ENCODE assay signal across 23 cellular contexts in the genomic region with DNA sequence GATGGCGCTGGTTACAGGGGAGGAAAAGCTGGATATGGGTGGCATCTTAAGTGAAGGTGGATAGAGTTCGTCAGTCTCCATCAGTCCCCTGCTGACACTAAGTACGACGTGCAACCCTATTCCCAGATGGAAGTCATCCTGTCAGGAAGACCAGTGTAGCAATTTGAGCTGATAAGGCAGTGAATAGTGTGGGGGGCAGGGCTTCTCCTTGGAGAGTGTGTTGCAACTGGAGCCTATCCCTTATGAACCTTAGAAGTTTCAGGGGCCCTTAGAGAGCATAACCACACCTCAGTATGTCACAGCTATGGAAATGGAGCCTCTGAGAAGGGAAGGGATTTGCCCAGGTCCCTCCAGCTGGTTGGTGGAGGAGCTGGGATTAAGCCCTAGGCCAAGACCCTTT. TPM values are rescaled to one million over a fixed set of nuclear protein-coding genes. Genes with fewer than 3 reads are reported as not detected.
DNase-seq lines count a peak whose midpoint lies in the region; TF ChIP-seq lines count a peak whose summit lies in the region.
"Had no signal": no experiment of that assay in that cellular context is flagged by ENCODE, and none has a peak within 500 bp of the region (broad histone marks: within the 10 kb centered on the region; RNA-seq: fewer than 3 reads in every experiment).

No MANE protein-coding gene starts in this region.

- H4K91ac ChIP-seq in neuronal stem cell (ENCODE audit: low read depth, low read length, poor library complexity), result no peak overlapping the region

- H3K27me3 ChIP-seq in neuronal stem cell (ENCODE audit: control insufficient read depth in 3 of 3, insufficient read depth in 3 of 3, low read depth in 1 of 3, low read length in 3 of 3) (no peaks in the 10 kb centered on the region), ascending aorta (no peaks in the 10 kb centered on the region)
- H3K27me3 ChIP-seq: BLaER1 had no signal

- no peak overlapping the region for H3K4me3 ChIP-seq in fibroblast of pulmonary artery (replicated peaks; ENCODE audit: low read depth, low read length)
- no peak overlapping the region for H3K4me3 ChIP-seq in neuronal stem cell (ENCODE audit: low read length in 2 of 2)
- H3K4me3 ChIP-seq in ascending aorta, result no peak overlapping the region
- H3K4me3 ChIP-seq: BLaER1, HAP-1, K562, SK-N-MC had no signal

- DNase-seq in NCI-H2107 treated with DMSO at 0.1 percent for 48 hours (lab: John Stamatoyannopoulos, UW; ENCODE audit: unreplicated experiment) (peak; percentile 38), NCI-H2107 (lab: John Stamatoyannopoulos, UW) (no peak), NCI-H524 treated with DMSO at 0.1 percent for 48 hours (lab: John Stamatoyannopoulos, UW) (peak; percentile 55), fibroblast of pulmonary artery (ENCODE audit: low read depth) (peak; percentile 62), neuronal stem cell (ENCODE audit: low spot score) (no peak), ascending aorta (ENCODE audit: low spot score in 2 of 2) (no peak), GM20000 (ENCODE audit: low spot score) (no peak)
- no peak for DNase-seq in activated CD4-positive, alpha-beta T cell treated with anti-CD3 and anti-CD28 coated beads for 4 hours
- DNase-seq: CD4-positive, CD25-positive, alpha-beta regulatory T cell; GOT3; HFFc6; Kasumi-1; NCI-H526 treated with DMSO at 0.1 percent for 48 hours; SHP77 treated with DMSO at 0.1 percent for 48 hours; SW 1271 had no signal

- H3K36me3 ChIP-seq in neuronal stem cell (replicated peaks in 1 of 2; ENCODE audit: control insufficient read depth in 2 of 2, insufficient read depth in 2 of 2, low read length in 2 of 2), result peaks cover 0 to 8% of the 10 kb centered on the region in 2 donors
- peaks cover 21 to 63% of the 10 kb centered on the region in 2 donors for H3K36me3 ChIP-seq in ascending aorta
- H3K36me3 ChIP-seq: BLaER1, HAP-1 had no signal

- H3K9ac ChIP-seq in neuronal stem cell (ENCODE audit: low read depth, low read length, poor library complexity), result no peak overlapping the region
- H3K9ac ChIP-seq: BLaER1 had no signal

- no peak overlapping the region for H3K23ac ChIP-seq in neuronal stem cell (ENCODE audit: low read depth, low read length, poor library complexity)

- peaks cover 0 to 8% of the 10 kb centered on the region in 2 donors for H3K9me3 ChIP-seq in neuronal stem cell (replicated peaks in 1 of 2; ENCODE audit: control insufficient read depth in 2 of 2, insufficient read depth in 1 of 2, low read depth in 1 of 2, low read length in 2 of 2)
- H3K9me3 ChIP-seq in ascending aorta, result peaks cover 0 to 13% of the 10 kb centered on the region in 2 donors
- H3K9me3 ChIP-seq: HAP-1 had no signal

- peak overlapping the region; percentile 29 for H4K8ac ChIP-seq in neuronal stem cell (ENCODE audit: low read depth, low read length)

- no peak overlapping the region for H3K14ac ChIP-seq in neuronal stem cell (ENCODE audit: low read length)

- H2BK5ac ChIP-seq in neuronal stem cell (ENCODE audit: low read length), result no peak overlapping the region

- no CpG with 5 or more reads among the region's 4 CpGs for WGBS in neuronal stem cell (ENCODE audit: extremely low coverage in 2 of 2, insufficient read length in 2 of 2, insufficient replicate concordance in 1 of 2), 2 donors

- no peak overlapping the region for H2BK12ac ChIP-seq in neuronal stem cell (ENCODE audit: low read length)

- no peak overlapping the region for H3K18ac ChIP-seq in neuronal stem cell (ENCODE audit: low read length)

- H3K4me1 ChIP-seq in neuronal stem cell (ENCODE audit: control insufficient read depth in 2 of 2, insufficient read depth in 1 of 2, low read depth in 1 of 2, low read length in 2 of 2), result peaks cover 0 to 3% of the 10 kb centered on the region in 2 donors
- H3K4me1 ChIP-seq in ascending aorta, result no peaks in the 10 kb centered on the region
- H3K4me1 ChIP-seq: BLaER1, HAP-1 had no signal

- no peak overlapping the region for H2BK120ac ChIP-seq in neuronal stem cell (ENCODE audit: low read depth, low read length)

- H3K79me1 ChIP-seq in neuronal stem cell (ENCODE audit: low read depth, low read length), result no peaks in the 10 kb centered on the region

- no peak overlapping the region for H3K4ac ChIP-seq in neuronal stem cell (ENCODE audit: low read length)

- no peak overlapping the region for H2AK5ac ChIP-seq in neuronal stem cell (ENCODE audit: low read depth, low read length)

- H3K4me2 ChIP-seq in neuronal stem cell (ENCODE audit: insufficient read depth, low read length, poor library complexity, severe bottlenecking), result no peak overlapping the region
- H3K4me2 ChIP-seq: BLaER1 had no signal

- TF ChIP-seq CTCF in fibroblast of pulmonary artery (IDR thresholded peaks at IDR 0.05; ENCODE audit: low read length, missing control alignments) (no peak), ascending aorta (IDR thresholded peaks at IDR 0.05) (no peak), GM20000 (IDR thresholded peaks at IDR 0.05; ENCODE audit: extremely low read depth, missing control alignments) (no peak)

- no peak overlapping the region for H2AFZ ChIP-seq in neuronal stem cell (ENCODE audit: low read length)

- intact Hi-C loops in ascending aorta (cut with DNase I), result no loop called here

- no peak overlapping the region for H2BK15ac ChIP-seq in neuronal stem cell (ENCODE audit: low read length)

- H3K27ac ChIP-seq in neuronal stem cell (replicated peaks; ENCODE audit: low read length) (no peak overlapping the region), ascending aorta (no peak overlapping the region)
- H3K27ac ChIP-seq: BLaER1, SK-N-MC had no signal

RNA-seq across cellular contexts. Expression of a gene that starts 36.1 kb away (rescaled TPM):
- 0.13 TPM for polyA plus RNA-seq in neuronal stem cell (2013, experiment 1 of 2)
- polyA plus RNA-seq in neuronal stem cell (2013, experiment 2 of 2), result 0.08 TPM
- not detected for total RNA-seq in ascending aorta
- total RNA-seq: A172, HFFc6, HT1080, K562, M059J, OCI-LY7 had no signal
- polyA plus RNA-seq: K562 had no signal

RNA-seq across cellular contexts. Expression of a gene that starts 37.1 kb away (rescaled TPM):
- 14.7 TPM for polyA plus RNA-seq in neuronal stem cell (2013, experiment 1 of 2)
- polyA plus RNA-seq in neuronal stem cell (2013, experiment 2 of 2), result 14.2 TPM
- total RNA-seq in ascending aorta, result 3.0 TPM

Comparison
In these comparisons a context has a peak if more than half of its experiments do, and no peak if none do; other contexts are left out.
1. DNase-seq: peak in NCI-H2107 treated with DMSO at 0.1 percent for 48 hours (single experiment), NCI-H524 treated with DMSO at 0.1 percent for 48 hours (single experiment) and fibroblast of pulmonary artery (single experiment); none in NCI-H2107 (single experiment), neuronal stem cell (single experiment), ascending aorta (0 of 2), activated CD4-positive, alpha-beta T cell treated with anti-CD3 and anti-CD28 coated beads for 4 hours (0 of 2) and GM20000 (single experiment).